In genomic region chr21:31529406-31529805, GRCh38 we compare ENCODE assay signal across 25 cellular contexts.
A peak's percentile ranks its signal among the peaks of the same experiment; 100 is the strongest.
DNase-seq lines count a peak whose midpoint lies in the region; ATAC-seq and TF ChIP-seq lines count a peak whose summit lies in the region.
"Had no signal": no experiment of that assay in that cellular context is flagged by ENCODE, and none has a peak within 500 bp of the region (broad histone marks: within the 10 kb centered on the region; RNA-seq: fewer than 3 reads in every experiment).

No MANE protein-coding gene starts in this region.

- peak overlapping the region; percentile 50; the same call in 1 of the 2 replicates for H3K27ac ChIP-seq in DND-41 (ENCODE audit: low read length)
- H3K27ac ChIP-seq: SJSA1 had no signal

- H3K36me3 Mint-ChIP-seq in endothelial cell (ENCODE audit: low read depth, unreplicated experiment), result peaks cover 17% of the 10 kb centered on the region
- H3K36me3 Mint-ChIP-seq in activated CD4-positive, alpha-beta memory T cell treated with anti-CD3 and anti-CD28 coated beads, Interleukin-2, amount 10 ng/mL, durations not matched to agents 7 days and 5 days (ENCODE audit: low read depth), result no peaks in the 10 kb centered on the region
- H3K36me3 Mint-ChIP-seq: CD8-positive, alpha-beta T cell had no signal

- POLR2A ChIA-PET in activated CD4-positive, alpha-beta memory T cell treated with anti-CD3 and anti-CD28 coated beads, Interleukin-2, amount 10 ng/mL, durations not matched to agents 7 days and 5 days (lab: Charles Lee), result no interaction called here

- peaks cover 13% of the 10 kb centered on the region for H3K79me2 ChIP-seq in DND-41 (ENCODE audit: insufficient read depth, low read length)

- ATAC-seq in DND-41 (ENCODE audit: insufficient read depth, low read depth) (no peak; the same call in 2 of the 3 replicates), GM18867 (IDR thresholded peaks at IDR 0.05; ENCODE audit: unreplicated experiment) (no peak)
- ATAC-seq: CD8-positive, alpha-beta T cell had no signal

- DNase-seq in DND-41, result no peak
- DNase-seq in LNCaP clone FGC (ENCODE audit: low read depth), result peak; percentile 90
- peak; percentile 39 for DNase-seq in NCI-H69 (lab: John Stamatoyannopoulos, UW)
- DNase-seq in endothelial cell (ENCODE audit: low spot score), result no peak
- DNase-seq in foreskin melanocyte, result no peak
- no peak for DNase-seq in DMS53 (lab: John Stamatoyannopoulos, UW)
- DNase-seq in activated CD4-positive, alpha-beta memory T cell treated with anti-CD3 and anti-CD28 coated beads, Interleukin-2, amount 10 ng/mL, durations not matched to agents 7 days and 5 days, result no peak
- DNase-seq: C1 segment of cervical spinal cord; CD8-positive, alpha-beta T cell; DMS153; GOT3; IMR-90; KG1; MV-4-11; NCI-H1105; NCI-H1436 treated with DMSO at 0.1 percent for 48 hours; NCI-H2081; NCI-H345; NCI-H510A treated with DMSO at 0.1 percent for 48 hours; NCI-H774; Right ventricle myocardium superior; RPMI8226 had no signal

- peak overlapping the region; percentile 54 for H3K4me3 Mint-ChIP-seq in endothelial cell (ENCODE audit: unreplicated experiment)
- no peak overlapping the region for H3K4me3 Mint-ChIP-seq in activated CD4-positive, alpha-beta memory T cell treated with anti-CD3 and anti-CD28 coated beads, Interleukin-2, amount 10 ng/mL, durations not matched to agents 7 days and 5 days
- H3K4me3 Mint-ChIP-seq: CD8-positive, alpha-beta T cell had no signal

- peaks cover 5% of the 10 kb centered on the region for H3K27me3 Mint-ChIP-seq in endothelial cell (ENCODE audit: unreplicated experiment)
- H3K27me3 Mint-ChIP-seq in activated CD4-positive, alpha-beta memory T cell treated with anti-CD3 and anti-CD28 coated beads, Interleukin-2, amount 10 ng/mL, durations not matched to agents 7 days and 5 days, result no peaks in the 10 kb centered on the region

- no peaks in the 10 kb centered on the region for H3K9me3 Mint-ChIP-seq in endothelial cell (ENCODE audit: unreplicated experiment)
- no peaks in the 10 kb centered on the region for H3K9me3 Mint-ChIP-seq in activated CD4-positive, alpha-beta memory T cell treated with anti-CD3 and anti-CD28 coated beads, Interleukin-2, amount 10 ng/mL, durations not matched to agents 7 days and 5 days
- H3K9me3 Mint-ChIP-seq: CD8-positive, alpha-beta T cell had no signal

- H3K27ac Mint-ChIP-seq in endothelial cell (ENCODE audit: unreplicated experiment), result peak overlapping the region; percentile 38
- H3K27ac Mint-ChIP-seq in activated CD4-positive, alpha-beta memory T cell treated with anti-CD3 and anti-CD28 coated beads, Interleukin-2, amount 10 ng/mL, durations not matched to agents 7 days and 5 days, result no peak overlapping the region
- H3K27ac Mint-ChIP-seq: CD8-positive, alpha-beta T cell had no signal

- no peaks in the 10 kb centered on the region for H3K27me3 ChIP-seq in DND-41 (ENCODE audit: insufficient read depth, low read length, poor library complexity)
- H3K27me3 ChIP-seq: SJSA1 had no signal

- peaks cover 66% of the 10 kb centered on the region for H3K4me1 Mint-ChIP-seq in endothelial cell (ENCODE audit: unreplicated experiment)
- peaks cover 15% of the 10 kb centered on the region for H3K4me1 Mint-ChIP-seq in activated CD4-positive, alpha-beta memory T cell treated with anti-CD3 and anti-CD28 coated beads, Interleukin-2, amount 10 ng/mL, durations not matched to agents 7 days and 5 days

- peaks cover 17% of the 10 kb centered on the region for H4K20me1 ChIP-seq in DND-41 (ENCODE audit: insufficient read depth, low read length)

- H3K36me3 ChIP-seq in DND-41 (ENCODE audit: insufficient read depth, low read length), result no peaks in the 10 kb centered on the region
- H3K36me3 ChIP-seq: HAP-1, SJSA1 had no signal

- CTCF ChIA-PET in activated CD4-positive, alpha-beta memory T cell treated with anti-CD3 and anti-CD28 coated beads, Interleukin-2, amount 10 ng/mL, durations not matched to agents 7 days and 5 days (lab: Charles Lee), result no interaction called here

- no peak overlapping the region for H2AFZ ChIP-seq in DND-41 (ENCODE audit: low read depth, low read length)

- H3K9me3 ChIP-seq in DND-41 (ENCODE audit: insufficient read depth, low read length, severe bottlenecking), result no peaks in the 10 kb centered on the region
- H3K9me3 ChIP-seq: HAP-1, SJSA1 had no signal

- H3K4me2 ChIP-seq in DND-41 (ENCODE audit: insufficient read depth, low read length), result no peak overlapping the region

- TF ChIP-seq CTCF in DND-41 (IDR thresholded peaks at IDR 0.05; ENCODE audit: borderline replicate concordance, extremely low read depth, low read length, poor library complexity, severe bottlenecking) (no peak), LNCaP clone FGC (IDR thresholded peaks at IDR 0.05; ENCODE audit: control insufficient read depth, extremely low read depth, insufficient read depth) (no peak), endothelial cell (IDR thresholded peaks at IDR 0.05; ENCODE audit: unreplicated experiment) (no peak)

- no peak overlapping the region for H3K4me3 ChIP-seq in DND-41 (ENCODE audit: low read depth in 1 of 2, low read length in 2 of 2)
- no peak overlapping the region for H3K4me3 ChIP-seq in LNCaP clone FGC (ENCODE audit: low read depth, low read length)
- H3K4me3 ChIP-seq: HAP-1, SJSA1 had no signal

- H3K4me1 ChIP-seq in DND-41 (ENCODE audit: insufficient read depth, low read length), result peaks cover 14% of the 10 kb centered on the region
- H3K4me1 ChIP-seq: HAP-1, SJSA1 had no signal

- no peak overlapping the region for H3K9ac ChIP-seq in DND-41 (ENCODE audit: low read depth, low read length)

Comparison
In these comparisons a context has a peak if more than half of its experiments do, and no peak if none do; other contexts are left out.
1. DNase-seq: peak in LNCaP clone FGC (single experiment) and NCI-H69 (single experiment); none in DND-41 (single experiment), endothelial cell (single experiment), foreskin melanocyte (single experiment), DMS53 (single experiment) and activated CD4-positive, alpha-beta memory T cell treated with anti-CD3 and anti-CD28 coated beads, Interleukin-2, amount 10 ng/mL, durations not matched to agents 7 days and 5 days (single experiment).